14 cellular contexts compared by ENCODE assay signal in genomic region chr15:41043276-41043675, GRCh38.
DNase-seq lines count a peak whose midpoint lies in the region; ATAC-seq, FAIRE-seq and TF ChIP-seq lines count a peak whose summit lies in the region.
"Had no signal": no experiment of that assay in that cellular context is flagged by ENCODE, and none has a peak within 500 bp of the region (broad histone marks: within the 10 kb centered on the region; RNA-seq: fewer than 3 reads in every experiment).

No MANE protein-coding gene starts in this region.

- peaks cover 35 to 90% (median 81%) of the 10 kb centered on the region in 3 experiments for H3K36me3 Mint-ChIP-seq in H9 (ENCODE audit: insufficient read depth in 1 of 3, low read depth in 3 of 3)

- H3K9me3 ChIP-seq in smooth muscle cell (replicated peaks; ENCODE audit: low read depth), result no peaks in the 10 kb centered on the region
- H3K9me3 ChIP-seq in H9 (ENCODE audit: control insufficient read depth, low read depth, low read length), result no peaks in the 10 kb centered on the region
- no peaks in the 10 kb centered on the region for H3K9me3 ChIP-seq in effector memory CD4-positive, alpha-beta T cell (ENCODE audit: control insufficient read depth, low read length)
- H3K9me3 ChIP-seq: HAP-1, psoas muscle had no signal

- H3K23me2 ChIP-seq in H9 (ENCODE audit: insufficient read length, low read depth, low read length, poor library complexity, severe bottlenecking), result no peaks in the 10 kb centered on the region

- no peak overlapping the region for H2BK120ac ChIP-seq in H9 (ENCODE audit: low read depth, low read length, poor library complexity, severe bottlenecking)

- no peak overlapping the region for H2BK12ac ChIP-seq in H9 (ENCODE audit: insufficient read length, low read depth, low read length)

- H3K36me3 ChIP-seq in smooth muscle cell (ENCODE audit: low read depth), result peaks cover 13% of the 10 kb centered on the region
- H3K36me3 ChIP-seq in effector memory CD4-positive, alpha-beta T cell (ENCODE audit: control insufficient read depth, insufficient read depth, low read length), result peaks cover 58% of the 10 kb centered on the region

- no peak for ATAC-seq in GM18867 (IDR thresholded peaks at IDR 0.05; ENCODE audit: unreplicated experiment)

- no peaks in the 10 kb centered on the region for H3K79me2 ChIP-seq in smooth muscle cell (ENCODE audit: low read depth)
- H3K79me2 ChIP-seq in H9 (ENCODE audit: insufficient read depth, low read length), result no peaks in the 10 kb centered on the region

- peak overlapping the region; percentile 10 for H3K27ac ChIP-seq in smooth muscle cell (ENCODE audit: low read depth)
- H3K27ac ChIP-seq in H9 (ENCODE audit: insufficient read length, low read depth, low read length), result no peak overlapping the region
- H3K27ac ChIP-seq in effector memory CD4-positive, alpha-beta T cell (ENCODE audit: insufficient read depth, low read length, poor library complexity, severe bottlenecking), result no peak overlapping the region
- H3K27ac ChIP-seq: psoas muscle had no signal

- no peak overlapping the region for H3K4ac ChIP-seq in H9 (ENCODE audit: low read depth, low read length)

- H3K27me3 Mint-ChIP-seq in H9 (ENCODE audit: low read depth), result no peaks in the 10 kb centered on the region
- H3K27me3 Mint-ChIP-seq: activated CD4-positive, alpha-beta memory T cell treated with anti-CD3 and anti-CD28 coated beads, Interleukin-2, amount 10 ng/mL, durations not matched to agents 7 days and 5 days; stimulated activated naive CD8-positive, alpha-beta T cell treated with anti-CD3 and anti-CD28 coated beads, Interleukin-15, Interleukin-2, amounts not matched to agents 100 ng/mL and 50 ng/mL, for 24 hours had no signal

- H3K9ac ChIP-seq in smooth muscle cell (ENCODE audit: low read depth), result no peak overlapping the region
- H3K9ac ChIP-seq in H9 (ENCODE audit: extremely low read depth, insufficient read length, low read length), result no peak overlapping the region

- H4K91ac ChIP-seq in H9 (ENCODE audit: insufficient read length, low read depth, low read length), result no peak overlapping the region

- H3K4me1 ChIP-seq in smooth muscle cell (ENCODE audit: low read depth) (no peaks in the 10 kb centered on the region), H9 (ENCODE audit: insufficient read depth, low read length) (no peaks in the 10 kb centered on the region)
- no peaks in the 10 kb centered on the region for H3K4me1 ChIP-seq in effector memory CD4-positive, alpha-beta T cell (ENCODE audit: control insufficient read depth, insufficient read depth, low read length, poor library complexity, severe bottlenecking)
- H3K4me1 ChIP-seq: HAP-1, psoas muscle had no signal

- H3K14ac ChIP-seq in H9 (ENCODE audit: insufficient read depth, low read length), result no peak overlapping the region

- TF ChIP-seq CTCF in astrocyte of the cerebellum (IDR thresholded peaks at IDR 0.05; ENCODE audit: low read depth, low read length, missing control alignments) (no peak), smooth muscle cell (IDR thresholded peaks at IDR 0.05; ENCODE audit: borderline replicate concordance, insufficient read depth, poor library complexity, severe bottlenecking) (no peak), H9 (conservative IDR thresholded peaks at IDR 0.05) (no peak)

- H3K4me3 ChIP-seq in astrocyte of the cerebellum (ENCODE audit: low read depth, low read length), result no peak overlapping the region
- no peak overlapping the region for H3K4me3 ChIP-seq in smooth muscle cell
- H3K4me3 ChIP-seq in effector memory CD4-positive, alpha-beta T cell (ENCODE audit: insufficient read depth, low read depth, low read length, poor library complexity, severe bottlenecking), result no peak overlapping the region
- H3K4me3 ChIP-seq: HAP-1, psoas muscle had no signal

- no peak overlapping the region for H3K18ac ChIP-seq in H9 (ENCODE audit: insufficient read length, low read depth, low read length)

- no peak overlapping the region for H3T11ph ChIP-seq in H9 (ENCODE audit: low read length)

- H2BK5ac ChIP-seq in H9 (ENCODE audit: insufficient read length, low read length), result no peak overlapping the region

- in situ Hi-C loops in astrocyte of the cerebellum (cut with HindIII; ENCODE audit: low sequenced_read_pairs), result no loop called here

- H3K27me3 ChIP-seq in smooth muscle cell (ENCODE audit: low read depth) (no peaks in the 10 kb centered on the region), H9 (ENCODE audit: insufficient read depth, low read length) (no peaks in the 10 kb centered on the region)
- H3K27me3 ChIP-seq in effector memory CD4-positive, alpha-beta T cell (replicated peaks; ENCODE audit: control insufficient read depth, insufficient read depth, low read length, poor library complexity, severe bottlenecking), result no peaks in the 10 kb centered on the region

- H3F3A ChIP-seq in smooth muscle cell (ENCODE audit: low read depth), result no peaks in the 10 kb centered on the region

- H2AK5ac ChIP-seq in H9 (ENCODE audit: insufficient read length, low read length), result no peak overlapping the region

- H4K20me1 ChIP-seq in smooth muscle cell (ENCODE audit: low read depth), result peaks cover 9% of the 10 kb centered on the region
- no peaks in the 10 kb centered on the region for H4K20me1 ChIP-seq in H9 (ENCODE audit: control insufficient read depth, insufficient read depth, insufficient read length)

- H3K79me1 ChIP-seq in H9 (ENCODE audit: insufficient read depth, low read depth, low read length, poor library complexity, severe bottlenecking), result peaks cover 3% of the 10 kb centered on the region

- H3K27ac Mint-ChIP-seq in H9, result no peak overlapping the region
- H3K27ac Mint-ChIP-seq: activated CD4-positive, alpha-beta memory T cell treated with anti-CD3 and anti-CD28 coated beads, Interleukin-2, amount 10 ng/mL, durations not matched to agents 7 days and 5 days; stimulated activated naive CD8-positive, alpha-beta T cell treated with anti-CD3 and anti-CD28 coated beads, Interleukin-15, Interleukin-2, amounts not matched to agents 100 ng/mL and 50 ng/mL, for 24 hours had no signal

- H3K4me2 ChIP-seq in smooth muscle cell, result no peak overlapping the region
- no peak overlapping the region for H3K4me2 ChIP-seq in H9 (ENCODE audit: insufficient read depth, insufficient read length, low read length)

- no peak overlapping the region for H3K4me3 Mint-ChIP-seq in H9
- H3K4me3 Mint-ChIP-seq: activated CD4-positive, alpha-beta memory T cell treated with anti-CD3 and anti-CD28 coated beads, Interleukin-2, amount 10 ng/mL, durations not matched to agents 7 days and 5 days; stimulated activated naive CD8-positive, alpha-beta T cell treated with anti-CD3 and anti-CD28 coated beads, Interleukin-15, Interleukin-2, amounts not matched to agents 100 ng/mL and 50 ng/mL, for 24 hours had no signal

- no peak overlapping the region for H4K5ac ChIP-seq in H9 (ENCODE audit: insufficient read length, low read depth, low read length)

- no peak overlapping the region for H4K8ac ChIP-seq in H9 (replicated peaks; ENCODE audit: insufficient read length, low read depth, low read length)

- H3K23ac ChIP-seq in H9 (ENCODE audit: insufficient read length, low read depth, low read length), result no peak overlapping the region

- H3K9me3 Mint-ChIP-seq in H9, result peaks cover 4 to 9% of the 10 kb centered on the region in 2 experiments; a peak in 4 of 5 replicates
- H3K9me3 Mint-ChIP-seq: activated CD4-positive, alpha-beta memory T cell treated with anti-CD3 and anti-CD28 coated beads, Interleukin-2, amount 10 ng/mL, durations not matched to agents 7 days and 5 days; stimulated activated naive CD8-positive, alpha-beta T cell treated with anti-CD3 and anti-CD28 coated beads, Interleukin-15, Interleukin-2, amounts not matched to agents 100 ng/mL and 50 ng/mL, for 24 hours had no signal

- no peak overlapping the region for H3K56ac ChIP-seq in H9 (ENCODE audit: insufficient read length, low read depth, low read length)

- no peak overlapping the region for H2AFZ ChIP-seq in smooth muscle cell (ENCODE audit: low read depth)
- no peak overlapping the region for H2AFZ ChIP-seq in H9 (ENCODE audit: low read length)

- H2BK20ac ChIP-seq in H9 (ENCODE audit: low read depth, low read length, poor library complexity, severe bottlenecking), result no peak overlapping the region

- no peak overlapping the region for H2BK15ac ChIP-seq in H9 (ENCODE audit: low read depth, low read length)

- no peaks in the 10 kb centered on the region for H3K4me1 Mint-ChIP-seq in H9

- DNase-seq in GM18507 (ENCODE audit: extremely low spot score, insufficient read length, low read depth) (no peak), astrocyte of the cerebellum (ENCODE audit: low read depth) (peak; percentile 54), iris pigment epithelial cell (ENCODE audit: low read depth) (peak; percentile 83), smooth muscle cell (lab: John Stamatoyannopoulos, UW; ENCODE audit: unreplicated experiment) (no peak), H9 (no peak)
- DNase-seq in effector memory CD4-positive, alpha-beta T cell, result no peak
- DNase-seq: activated CD4-positive, alpha-beta memory T cell treated with anti-CD3 and anti-CD28 coated beads, Interleukin-2, amount 10 ng/mL, durations not matched to agents 7 days and 5 days; cerebellar nuclear complex; psoas muscle; SIG-M5 had no signal

- FAIRE-seq in GM18507 (lab: Jason Lieb, UNC), result peak; percentile 54
- FAIRE-seq: TTC549 had no signal

Comparison
In these comparisons a context has a peak if more than half of its experiments do, and no peak if none do; other contexts are left out.
1. DNase-seq: peak in astrocyte of the cerebellum (single experiment) and iris pigment epithelial cell (single experiment); none in GM18507 (single experiment), smooth muscle cell (single experiment), H9 (single experiment) and effector memory CD4-positive, alpha-beta T cell (0 of 3).